ENCODE assay signal across 1 cellular context in the genomic region with DNA sequence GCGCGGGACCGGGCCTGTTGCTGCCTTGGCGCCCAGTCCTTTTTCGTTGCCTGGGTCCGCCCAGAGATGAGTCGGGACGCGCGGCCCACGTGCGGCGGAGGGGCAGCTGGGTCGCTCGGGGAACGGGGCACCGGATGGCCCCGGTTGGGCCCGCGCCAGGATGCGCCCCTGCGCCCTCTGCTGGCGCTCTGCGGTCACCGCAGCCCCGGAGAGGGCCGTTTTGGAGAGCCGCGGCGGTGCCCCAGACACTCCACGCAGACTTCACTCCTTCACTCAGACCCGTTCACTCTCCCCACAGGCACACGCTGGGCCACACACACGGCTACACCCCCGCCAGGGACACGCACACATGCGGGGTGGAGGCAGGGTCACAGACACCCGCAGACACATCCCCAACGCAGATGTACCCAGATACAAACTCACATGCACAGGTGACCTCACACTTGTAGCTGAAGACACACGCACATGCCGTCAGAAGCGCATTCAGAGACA.
TF ChIP-seq lines count a peak whose summit lies in the region.

No MANE protein-coding gene starts in this region.

TF ChIP-seq in K562, 482 proteins besides CTCF, POLR2A, EP300 and RAD21 (continued from another document):
- TF ChIP-seq, protein P1, sequence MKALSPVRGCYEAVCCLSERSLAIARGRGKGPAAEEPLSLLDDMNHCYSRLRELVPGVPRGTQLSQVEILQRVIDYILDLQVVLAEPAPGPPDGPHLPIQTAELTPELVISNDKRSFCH (CRISPR knock-in tag; IDR thresholded peaks at IDR 0.05) = no peak
- TF ChIP-seq, protein P1 (tag; IDR thresholded peaks at IDR 0.05) = 0 out of 2 replicates have a peak, but pooled peaks have one; percentile 34
- peak; percentile 81 for TF ChIP-seq MAX (CRISPR knock-in tag; IDR thresholded peaks at IDR 0.05)
- no peak for TF ChIP-seq ZNF561 (CRISPR knock-in tag; conservative IDR thresholded peaks at IDR 0.05)
- TF ChIP-seq ZFX (CRISPR knock-in tag; IDR thresholded peaks at IDR 0.05) = peak; percentile 78
- peak; percentile 28; the same call in 1 of the 2 replicates for TF ChIP-seq HCFC1 (IDR thresholded peaks at IDR 0.05; ENCODE audit: low read depth, low read length)
- TF ChIP-seq NONO (IDR thresholded peaks at IDR 0.05; ENCODE audit: low read depth in 2 of 2, low read length in 1 of 2) = peak in 1 of 2 experiments; percentile 27; a peak in 1 of 4 replicates
- TF ChIP-seq NFIX (CRISPR knock-in tag; IDR thresholded peaks at IDR 0.05; ENCODE audit: low read depth) = peak; percentile 59; the same call in 1 of the 2 replicates
- TF ChIP-seq TOE1 (IDR thresholded peaks at IDR 0.05; ENCODE audit: borderline replicate concordance) = peak; percentile 31; the same call in 1 of the 2 replicates
- TF ChIP-seq TOE1 (CRISPR knock-in tag; IDR thresholded peaks at IDR 0.05; ENCODE audit: borderline replicate concordance, low read depth) = no peak
- peak; percentile 52 to 73 for TF ChIP-seq MAZ (CRISPR knock-in tag; conservative IDR thresholded peaks at IDR 0.05 in 1 of 2, IDR thresholded peaks at IDR 0.05 in 1 of 2)
- peak; percentile 67 for TF ChIP-seq ZBTB7A (IDR thresholded peaks at IDR 0.05; ENCODE audit: borderline replicate concordance, control insufficient read depth, low read depth, low read length)
- no peak for TF ChIP-seq BRCA1 (IDR thresholded peaks at IDR 0.05)
- no peak for TF ChIP-seq BRCA1 (CRISPR knock-in tag; IDR thresholded peaks at IDR 0.05)
- peak; percentile 72; the same call in 1 of the 2 replicates for TF ChIP-seq BHLHE40 (IDR thresholded peaks at IDR 0.05; ENCODE audit: low read length)
- peak; percentile 69 to 75 for TF ChIP-seq NRF1 (conservative IDR thresholded peaks at IDR 0.05 in 1 of 2, IDR thresholded peaks at IDR 0.05 in 1 of 2)
- TF ChIP-seq HDAC1 (IDR thresholded peaks at IDR 0.05) = peak in 1 of 2 experiments; percentile 59; a peak in 1 of 4 replicates
- TF ChIP-seq HNRNPL (IDR thresholded peaks at IDR 0.05; ENCODE audit: low read depth, low read length) = peak; percentile 96; the same call in 1 of the 2 replicates
- 0 out of 2 replicates have a peak, but pooled peaks have one; percentile 36 for TF ChIP-seq ETV1 (tag; conservative IDR thresholded peaks at IDR 0.05; ENCODE audit: low read depth)
- TF ChIP-seq, protein P2, sequence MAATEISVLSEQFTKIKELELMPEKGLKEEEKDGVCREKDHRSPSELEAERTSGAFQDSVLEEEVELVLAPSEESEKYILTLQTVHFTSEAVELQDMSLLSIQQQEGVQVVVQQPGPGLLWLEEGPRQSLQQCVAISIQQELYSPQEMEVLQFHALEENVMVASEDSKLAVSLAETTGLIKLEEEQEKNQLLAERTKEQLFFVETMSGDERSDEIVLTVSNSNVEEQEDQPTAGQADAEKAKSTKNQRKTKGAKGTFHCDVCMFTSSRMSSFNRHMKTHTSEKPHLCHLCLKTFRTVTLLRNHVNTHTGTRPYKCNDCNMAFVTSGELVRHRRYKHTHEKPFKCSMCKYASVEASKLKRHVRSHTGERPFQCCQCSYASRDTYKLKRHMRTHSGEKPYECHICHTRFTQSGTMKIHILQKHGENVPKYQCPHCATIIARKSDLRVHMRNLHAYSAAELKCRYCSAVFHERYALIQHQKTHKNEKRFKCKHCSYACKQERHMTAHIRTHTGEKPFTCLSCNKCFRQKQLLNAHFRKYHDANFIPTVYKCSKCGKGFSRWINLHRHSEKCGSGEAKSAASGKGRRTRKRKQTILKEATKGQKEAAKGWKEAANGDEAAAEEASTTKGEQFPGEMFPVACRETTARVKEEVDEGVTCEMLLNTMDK (IDR thresholded peaks at IDR 0.05; ENCODE audit: borderline replicate concordance, insufficient read depth, low read depth, low read length, poor library complexity, severe bottlenecking) = peak; percentile 86
- peak; percentile 73; the same call in 1 of the 2 replicates for TF ChIP-seq SMAD4 (CRISPR knock-in tag; conservative IDR thresholded peaks at IDR 0.05)
- TF ChIP-seq, protein P3, sequence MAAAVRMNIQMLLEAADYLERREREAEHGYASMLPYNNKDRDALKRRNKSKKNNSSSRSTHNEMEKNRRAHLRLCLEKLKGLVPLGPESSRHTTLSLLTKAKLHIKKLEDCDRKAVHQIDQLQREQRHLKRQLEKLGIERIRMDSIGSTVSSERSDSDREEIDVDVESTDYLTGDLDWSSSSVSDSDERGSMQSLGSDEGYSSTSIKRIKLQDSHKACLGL (CRISPR knock-in tag; IDR thresholded peaks at IDR 0.05; ENCODE audit: borderline replicate concordance, poor library complexity, severe bottlenecking) = no peak
- peak; percentile 47; the same call in 1 of the 2 replicates for TF ChIP-seq VEZF1 (CRISPR knock-in tag; IDR thresholded peaks at IDR 0.05)
- TF ChIP-seq HSF4 (CRISPR knock-in tag; IDR thresholded peaks at IDR 0.05; ENCODE audit: borderline replicate concordance) = no peak
- no peak for TF ChIP-seq EZH2 (IDR thresholded peaks at IDR 0.05; ENCODE audit: borderline replicate concordance, low read depth, low read length)
- no peak for TF ChIP-seq ATF1 (CRISPR knock-in tag; IDR thresholded peaks at IDR 0.05)
- 0 out of 2 replicates have a peak, but pooled peaks have one; percentile 17 for TF ChIP-seq ATF1 (tag; IDR thresholded peaks at IDR 0.05)
- TF ChIP-seq ZFPM2 (CRISPR knock-in tag; IDR thresholded peaks at IDR 0.05) = no peak
- 0 out of 2 replicates have a peak, but pooled peaks have one; percentile 17 for TF ChIP-seq EGR1 (conservative IDR thresholded peaks at IDR 0.05)
- TF ChIP-seq CXXC5 (CRISPR knock-in tag; IDR thresholded peaks at IDR 0.05) = peak; percentile 63
- peak; percentile 34; the same call in 1 of the 2 replicates for TF ChIP-seq BCOR (IDR thresholded peaks at IDR 0.05)
- peak; percentile 36; the same call in 1 of the 2 replicates for TF ChIP-seq MXI1 (IDR thresholded peaks at IDR 0.05; ENCODE audit: low read depth, low read length)
- TF ChIP-seq ZFP91 (CRISPR knock-in tag; IDR thresholded peaks at IDR 0.05) = 0 out of 2 replicates have a peak, but pooled peaks have one; percentile 47
- peak; percentile 81 for TF ChIP-seq RBFOX2 (IDR thresholded peaks at IDR 0.05; ENCODE audit: low read depth, low read length)
- TF ChIP-seq ZZZ3 (IDR thresholded peaks at IDR 0.05) = no peak
- TF ChIP-seq NFIC (IDR thresholded peaks at IDR 0.05) = peak; percentile 99
- TF ChIP-seq POLR2G (IDR thresholded peaks at IDR 0.05; ENCODE audit: low read depth, low read length) = peak; percentile 78
- TF ChIP-seq, protein P4, sequence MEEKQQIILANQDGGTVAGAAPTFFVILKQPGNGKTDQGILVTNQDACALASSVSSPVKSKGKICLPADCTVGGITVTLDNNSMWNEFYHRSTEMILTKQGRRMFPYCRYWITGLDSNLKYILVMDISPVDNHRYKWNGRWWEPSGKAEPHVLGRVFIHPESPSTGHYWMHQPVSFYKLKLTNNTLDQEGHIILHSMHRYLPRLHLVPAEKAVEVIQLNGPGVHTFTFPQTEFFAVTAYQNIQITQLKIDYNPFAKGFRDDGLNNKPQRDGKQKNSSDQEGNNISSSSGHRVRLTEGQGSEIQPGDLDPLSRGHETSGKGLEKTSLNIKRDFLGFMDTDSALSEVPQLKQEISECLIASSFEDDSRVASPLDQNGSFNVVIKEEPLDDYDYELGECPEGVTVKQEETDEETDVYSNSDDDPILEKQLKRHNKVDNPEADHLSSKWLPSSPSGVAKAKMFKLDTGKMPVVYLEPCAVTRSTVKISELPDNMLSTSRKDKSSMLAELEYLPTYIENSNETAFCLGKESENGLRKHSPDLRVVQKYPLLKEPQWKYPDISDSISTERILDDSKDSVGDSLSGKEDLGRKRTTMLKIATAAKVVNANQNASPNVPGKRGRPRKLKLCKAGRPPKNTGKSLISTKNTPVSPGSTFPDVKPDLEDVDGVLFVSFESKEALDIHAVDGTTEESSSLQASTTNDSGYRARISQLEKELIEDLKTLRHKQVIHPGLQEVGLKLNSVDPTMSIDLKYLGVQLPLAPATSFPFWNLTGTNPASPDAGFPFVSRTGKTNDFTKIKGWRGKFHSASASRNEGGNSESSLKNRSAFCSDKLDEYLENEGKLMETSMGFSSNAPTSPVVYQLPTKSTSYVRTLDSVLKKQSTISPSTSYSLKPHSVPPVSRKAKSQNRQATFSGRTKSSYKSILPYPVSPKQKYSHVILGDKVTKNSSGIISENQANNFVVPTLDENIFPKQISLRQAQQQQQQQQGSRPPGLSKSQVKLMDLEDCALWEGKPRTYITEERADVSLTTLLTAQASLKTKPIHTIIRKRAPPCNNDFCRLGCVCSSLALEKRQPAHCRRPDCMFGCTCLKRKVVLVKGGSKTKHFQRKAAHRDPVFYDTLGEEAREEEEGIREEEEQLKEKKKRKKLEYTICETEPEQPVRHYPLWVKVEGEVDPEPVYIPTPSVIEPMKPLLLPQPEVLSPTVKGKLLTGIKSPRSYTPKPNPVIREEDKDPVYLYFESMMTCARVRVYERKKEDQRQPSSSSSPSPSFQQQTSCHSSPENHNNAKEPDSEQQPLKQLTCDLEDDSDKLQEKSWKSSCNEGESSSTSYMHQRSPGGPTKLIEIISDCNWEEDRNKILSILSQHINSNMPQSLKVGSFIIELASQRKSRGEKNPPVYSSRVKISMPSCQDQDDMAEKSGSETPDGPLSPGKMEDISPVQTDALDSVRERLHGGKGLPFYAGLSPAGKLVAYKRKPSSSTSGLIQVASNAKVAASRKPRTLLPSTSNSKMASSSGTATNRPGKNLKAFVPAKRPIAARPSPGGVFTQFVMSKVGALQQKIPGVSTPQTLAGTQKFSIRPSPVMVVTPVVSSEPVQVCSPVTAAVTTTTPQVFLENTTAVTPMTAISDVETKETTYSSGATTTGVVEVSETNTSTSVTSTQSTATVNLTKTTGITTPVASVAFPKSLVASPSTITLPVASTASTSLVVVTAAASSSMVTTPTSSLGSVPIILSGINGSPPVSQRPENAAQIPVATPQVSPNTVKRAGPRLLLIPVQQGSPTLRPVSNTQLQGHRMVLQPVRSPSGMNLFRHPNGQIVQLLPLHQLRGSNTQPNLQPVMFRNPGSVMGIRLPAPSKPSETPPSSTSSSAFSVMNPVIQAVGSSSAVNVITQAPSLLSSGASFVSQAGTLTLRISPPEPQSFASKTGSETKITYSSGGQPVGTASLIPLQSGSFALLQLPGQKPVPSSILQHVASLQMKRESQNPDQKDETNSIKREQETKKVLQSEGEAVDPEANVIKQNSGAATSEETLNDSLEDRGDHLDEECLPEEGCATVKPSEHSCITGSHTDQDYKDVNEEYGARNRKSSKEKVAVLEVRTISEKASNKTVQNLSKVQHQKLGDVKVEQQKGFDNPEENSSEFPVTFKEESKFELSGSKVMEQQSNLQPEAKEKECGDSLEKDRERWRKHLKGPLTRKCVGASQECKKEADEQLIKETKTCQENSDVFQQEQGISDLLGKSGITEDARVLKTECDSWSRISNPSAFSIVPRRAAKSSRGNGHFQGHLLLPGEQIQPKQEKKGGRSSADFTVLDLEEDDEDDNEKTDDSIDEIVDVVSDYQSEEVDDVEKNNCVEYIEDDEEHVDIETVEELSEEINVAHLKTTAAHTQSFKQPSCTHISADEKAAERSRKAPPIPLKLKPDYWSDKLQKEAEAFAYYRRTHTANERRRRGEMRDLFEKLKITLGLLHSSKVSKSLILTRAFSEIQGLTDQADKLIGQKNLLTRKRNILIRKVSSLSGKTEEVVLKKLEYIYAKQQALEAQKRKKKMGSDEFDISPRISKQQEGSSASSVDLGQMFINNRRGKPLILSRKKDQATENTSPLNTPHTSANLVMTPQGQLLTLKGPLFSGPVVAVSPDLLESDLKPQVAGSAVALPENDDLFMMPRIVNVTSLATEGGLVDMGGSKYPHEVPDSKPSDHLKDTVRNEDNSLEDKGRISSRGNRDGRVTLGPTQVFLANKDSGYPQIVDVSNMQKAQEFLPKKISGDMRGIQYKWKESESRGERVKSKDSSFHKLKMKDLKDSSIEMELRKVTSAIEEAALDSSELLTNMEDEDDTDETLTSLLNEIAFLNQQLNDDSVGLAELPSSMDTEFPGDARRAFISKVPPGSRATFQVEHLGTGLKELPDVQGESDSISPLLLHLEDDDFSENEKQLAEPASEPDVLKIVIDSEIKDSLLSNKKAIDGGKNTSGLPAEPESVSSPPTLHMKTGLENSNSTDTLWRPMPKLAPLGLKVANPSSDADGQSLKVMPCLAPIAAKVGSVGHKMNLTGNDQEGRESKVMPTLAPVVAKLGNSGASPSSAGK (IDR thresholded peaks at IDR 0.05) = peak; percentile 57
- TF ChIP-seq RB1 (IDR thresholded peaks at IDR 0.05; ENCODE audit: low read depth) = peak; percentile 89
